Comparison of ENCODE assay signal across 16 cellular contexts in the genomic region with DNA sequence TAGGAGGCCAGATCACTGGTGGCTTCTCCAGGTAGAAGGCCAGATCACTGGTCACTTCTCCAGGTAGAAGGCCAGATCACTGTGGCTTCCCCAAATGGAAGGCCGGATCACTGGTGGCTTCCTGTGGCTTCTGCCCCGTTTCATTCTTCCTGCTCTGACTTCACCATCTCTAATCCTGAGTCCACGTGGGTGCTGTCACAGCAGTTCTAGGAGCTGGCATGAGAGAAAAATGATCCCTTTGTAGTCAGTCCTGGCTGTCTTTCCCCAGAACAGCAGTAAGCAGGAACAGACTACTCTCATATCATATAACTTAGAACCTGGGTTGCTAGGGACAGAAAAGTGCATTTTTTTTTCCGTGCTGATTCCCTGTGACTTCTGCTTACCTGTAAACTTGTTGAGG.
"Had no signal": no experiment of that assay in that cellular context is flagged by ENCODE, and none has a peak within 500 bp of the region (broad histone marks: within the 10 kb centered on the region; RNA-seq: fewer than 3 reads in every experiment).

No MANE protein-coding gene starts in this region.

- H3K9ac ChIP-seq: parathyroid adenoma had no signal

- DNase-seq: activated CD4-positive, alpha-beta T cell treated with anti-CD3 and anti-CD28 coated beads for 48 hours; activated CD4-positive, alpha-beta T cell treated with anti-CD3 and anti-CD28 coated beads, Interleukin-2, amount 50 U/mL, for 48 hours; activated CD8-positive, alpha-beta memory T cell treated with anti-CD3 and anti-CD28 coated beads for 24 hours; activated effector memory CD4-positive, alpha-beta T cell treated with Interleukin-2 at 50 U/mL for 16 hours; activated naive CD4-positive, alpha-beta T cell treated with Interleukin-2 at 50 U/mL for 16 hours; effector CD8-positive, alpha-beta T cell; left cardiac atrium; mammary epithelial cell; naive thymus-derived CD4-positive, alpha-beta T cell; right cardiac atrium; spleen; stimulated activated naive CD4-positive, alpha-beta T cell; trophoblast cell; WERI-Rb-1 had no signal

- H3K27me3 ChIP-seq: spleen had no signal

- H2AFZ ChIP-seq: parathyroid adenoma had no signal

- H3K4me1 ChIP-seq: spleen had no signal

- H3K36me3 ChIP-seq: WERI-Rb-1 had no signal

- H3K4me3 ChIP-seq: spleen had no signal

- ATAC-seq: activated CD4-positive, CD25-positive, alpha-beta regulatory T cell treated with anti-CD3 and anti-CD28 coated beads, Interleukin-2, amount 50 U/mL, for 24 hours; left cardiac atrium; naive thymus-derived CD4-positive, alpha-beta T cell; right cardiac atrium had no signal

- H3K79me2 ChIP-seq: parathyroid adenoma had no signal

- H3K9me3 ChIP-seq: spleen had no signal

- H3K27ac ChIP-seq: parathyroid adenoma, spleen, WERI-Rb-1 had no signal
